ENCODE assay signal across 19 cellular contexts in the genomic region with DNA sequence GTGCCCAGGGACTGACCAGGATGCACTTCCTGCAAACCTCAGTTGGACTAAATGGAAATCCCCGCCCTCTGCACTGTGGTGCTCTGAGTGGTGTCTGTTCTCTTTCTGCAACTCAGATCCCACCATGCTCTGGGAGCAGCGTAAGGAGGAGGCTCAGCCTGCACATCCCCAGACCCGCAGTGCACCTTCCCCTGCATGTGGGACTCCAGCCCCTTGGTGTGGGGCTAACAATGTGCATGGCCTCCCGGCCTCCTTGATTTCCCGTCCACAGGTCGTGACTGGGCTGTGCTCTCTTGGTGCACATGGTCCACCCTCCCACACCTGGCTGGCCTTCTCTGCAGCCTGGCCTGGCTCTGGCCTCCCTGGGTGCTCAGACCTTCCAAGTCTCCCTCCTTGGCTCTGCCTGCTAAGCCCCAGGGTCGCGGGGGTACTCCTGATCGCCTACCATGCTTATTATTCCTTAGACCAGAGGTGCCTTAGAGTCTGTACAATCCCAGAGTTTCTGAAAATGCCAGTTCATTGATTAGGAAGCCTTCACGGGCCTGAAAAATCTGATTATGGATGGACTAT.
DNase-seq lines count a peak whose midpoint lies in the region; ATAC-seq, FAIRE-seq and TF ChIP-seq lines count a peak whose summit lies in the region.
"Had no signal": no experiment of that assay in that cellular context is flagged by ENCODE, and none has a peak within 500 bp of the region (broad histone marks: within the 10 kb centered on the region; RNA-seq: fewer than 3 reads in every experiment).

No MANE protein-coding gene starts in this region.

- no peaks in the 10 kb centered on the region for H3K4me1 ChIP-seq in H1 (replicated peaks in 1 of 4; ENCODE audit: control insufficient read depth in 3 of 4, insufficient read depth in 4 of 4, low read length in 3 of 4)
- H3K4me1 ChIP-seq in neuronal stem cell (ENCODE audit: control insufficient read depth in 2 of 2, insufficient read depth in 1 of 2, low read depth in 1 of 2, low read length in 2 of 2) = peaks cover 0 to 6% of the 10 kb centered on the region in 2 donors
- no peaks in the 10 kb centered on the region for H3K4me1 ChIP-seq in aorta (ENCODE audit: control insufficient read depth in 1 of 2, insufficient read depth in 2 of 2, low read length in 2 of 2)
- H3K4me1 ChIP-seq: A549, BLaER1 had no signal

- 0 out of 4 replicates have a peak, but pooled peaks cover 3 to 4% of the 10 kb centered on the region in 2 experiments for H3K9me3 ChIP-seq in H1 (ENCODE audit: insufficient read depth in 2 of 2, low read depth in 1 of 2, low read length in 1 of 2)
- peaks cover 2 to 22% of the 10 kb centered on the region in 2 donors for H3K9me3 ChIP-seq in neuronal stem cell (replicated peaks in 1 of 2; ENCODE audit: control insufficient read depth in 2 of 2, insufficient read depth in 1 of 2, low read depth in 1 of 2, low read length in 2 of 2)
- no peaks in the 10 kb centered on the region for H3K9me3 ChIP-seq in aorta (ENCODE audit: control insufficient read depth, low read length)
- H3K9me3 ChIP-seq: A549 had no signal

- TF ChIP-seq EP300 in H1 (IDR thresholded peaks at IDR 0.05; ENCODE audit: borderline replicate concordance in 1 of 2, low read depth in 2 of 2, low read length in 2 of 2) = no peak

- H2BK5ac ChIP-seq in H1 (ENCODE audit: low read depth, low read length) (no peak overlapping the region), neuronal stem cell (ENCODE audit: low read length) (no peak overlapping the region)

- no peak overlapping the region for H3K18ac ChIP-seq in H1 (ENCODE audit: extremely low read depth, low read length)
- peak overlapping the region; percentile 63 for H3K18ac ChIP-seq in neuronal stem cell (ENCODE audit: low read length)

- no peak overlapping the region for H3K27ac ChIP-seq in H1 (ENCODE audit: low read depth, low read length)
- no peak overlapping the region for H3K27ac ChIP-seq in neuronal stem cell (replicated peaks; ENCODE audit: low read length)
- no peak overlapping the region for H3K27ac ChIP-seq in aorta (ENCODE audit: low read depth in 1 of 2, low read length in 2 of 2)
- H3K27ac ChIP-seq: 22Rv1, A549, BLaER1 had no signal

- H3K4ac ChIP-seq in H1 (replicated peaks; ENCODE audit: insufficient read length, low read depth, low read length) = no peak overlapping the region
- no peak overlapping the region for H3K4ac ChIP-seq in neuronal stem cell (ENCODE audit: low read length)

- no peak overlapping the region for H2BK12ac ChIP-seq in H1 (ENCODE audit: low read depth, low read length)
- peak overlapping the region; percentile 23 for H2BK12ac ChIP-seq in neuronal stem cell (ENCODE audit: low read length)

- H2BK15ac ChIP-seq in H1 (ENCODE audit: low read length) = 0 out of 2 replicates have a peak overlapping the region, but pooled peaks have one; percentile 8
- H2BK15ac ChIP-seq in neuronal stem cell (ENCODE audit: low read length) = no peak overlapping the region

- TF ChIP-seq CTCF in H1 (IDR thresholded peaks at IDR 0.05; ENCODE audit: control extremely low read depth in 1 of 3, insufficient read depth in 1 of 3, low read depth in 1 of 3, low read length in 3 of 3) = no peak

- H3K23ac ChIP-seq in H1 (ENCODE audit: insufficient read length) = no peak overlapping the region
- no peak overlapping the region for H3K23ac ChIP-seq in neuronal stem cell (ENCODE audit: low read depth, low read length, poor library complexity)

- H3K79me1 ChIP-seq in H1 (ENCODE audit: low read depth, low read length) (no peaks in the 10 kb centered on the region), neuronal stem cell (ENCODE audit: low read depth, low read length) (no peaks in the 10 kb centered on the region)

- H2AFZ ChIP-seq in H1 (ENCODE audit: low read length) = no peak overlapping the region
- H2AFZ ChIP-seq in neuronal stem cell (ENCODE audit: low read length) = no peak overlapping the region

- H3K4me2 ChIP-seq in H1 (ENCODE audit: insufficient read depth in 1 of 2, low read depth in 2 of 2, low read length in 2 of 2) = no peak overlapping the region
- no peak overlapping the region for H3K4me2 ChIP-seq in neuronal stem cell (ENCODE audit: insufficient read depth, low read length, poor library complexity, severe bottlenecking)
- H3K4me2 ChIP-seq: A549, BLaER1 had no signal

- H2BK20ac ChIP-seq in H1 (ENCODE audit: low read length) = no peak overlapping the region

- 90% methylated on average over 10 of the region's 10 CpGs; no CpG with 5 or more reads in 1 of the 2 experiments for WGBS in H1 (ENCODE audit: extremely low coverage in 1 of 2, insufficient coverage in 1 of 2, insufficient read length in 1 of 2, insufficient replicate concordance in 2 of 2, low coverage in 1 of 2, low lambda C conversion rate in 2 of 2, missing lambda C conversion rate in 1 of 2), 2 experiments
- WGBS in neuronal stem cell (ENCODE audit: extremely low coverage in 2 of 2, insufficient read length in 2 of 2, insufficient replicate concordance in 1 of 2), 2 donors = no CpG with 5 or more reads among the region's 10 CpGs
- WGBS in aorta, 2 donors = 84% methylated on average over 10 of the region's 10 CpGs

- H3K36me3 ChIP-seq in H1 (ENCODE audit: control insufficient read depth in 2 of 4, insufficient read depth in 4 of 4, low read length in 3 of 4) (no peaks in the 10 kb centered on the region), neuronal stem cell (replicated peaks in 1 of 2; ENCODE audit: control insufficient read depth in 2 of 2, insufficient read depth in 2 of 2, low read length in 2 of 2) (no peaks in the 10 kb centered on the region), aorta (ENCODE audit: control insufficient read depth in 1 of 2, insufficient read depth in 2 of 2, low read length in 1 of 2) (no peaks in the 10 kb centered on the region)
- H3K36me3 ChIP-seq: BLaER1 had no signal

- H3K27me3 ChIP-seq in H1 (replicated peaks in 1 of 4; ENCODE audit: control insufficient read depth in 3 of 4, extremely low read depth in 1 of 4, insufficient read depth in 3 of 4, low read length in 3 of 4) (no peaks in the 10 kb centered on the region), neuronal stem cell (ENCODE audit: control insufficient read depth in 3 of 3, insufficient read depth in 3 of 3, low read depth in 1 of 3, low read length in 3 of 3) (no peaks in the 10 kb centered on the region), aorta (ENCODE audit: control insufficient read depth in 1 of 2, insufficient read depth in 2 of 2, low read length in 1 of 2) (no peaks in the 10 kb centered on the region)
- H3K27me3 ChIP-seq: BLaER1 had no signal

- FAIRE-seq in H1 (lab: Jason Lieb, UNC) = no peak
- FAIRE-seq: A549, GM12892, GM18507 had no signal

- H4K91ac ChIP-seq in H1 (replicated peaks; ENCODE audit: insufficient read length, low read length) (no peak overlapping the region), neuronal stem cell (ENCODE audit: low read depth, low read length, poor library complexity) (no peak overlapping the region)

- DNase-seq in cardiac septum (ENCODE audit: low spot score) (peak; percentile 54), Right ventricle myocardium superior (no peak), H1 (ENCODE audit: low read depth in 1 of 2, low spot score in 2 of 2) (no peak), neuronal stem cell (ENCODE audit: low spot score) (no peak), aorta (no peak), NCI-H187 (lab: John Stamatoyannopoulos, UW) (no peak), GM19240 (ENCODE audit: insufficient read length, low spot score) (no peak)
- DNase-seq: CD4-positive, alpha-beta memory T cell; DMS153; DMS79; GDM1; GOT3; H9 had no signal

- H4K20me1 ChIP-seq in H1 (replicated peaks in 1 of 2; ENCODE audit: control insufficient read depth in 1 of 2, insufficient read depth in 2 of 2, low read length in 2 of 2) = no peaks in the 10 kb centered on the region
- H4K20me1 ChIP-seq: BLaER1 had no signal

- no peaks in the 10 kb centered on the region for H3K23me2 ChIP-seq in H1 (ENCODE audit: low read depth, low read length)

- no peaks in the 10 kb centered on the region for H3K79me2 ChIP-seq in H1 (ENCODE audit: control insufficient read depth in 1 of 2, insufficient read depth in 2 of 2, low read length in 2 of 2)

- H3K4me3 ChIP-seq in H1 (ENCODE audit: extremely low read depth in 1 of 4, insufficient read depth in 2 of 4, low read depth in 3 of 4, low read length in 4 of 4) (no peak overlapping the region), neuronal stem cell (ENCODE audit: low read length in 2 of 2) (no peak overlapping the region), aorta (ENCODE audit: low read length in 2 of 2) (no peak overlapping the region)
- H3K4me3 ChIP-seq: A549, BLaER1 had no signal

- no peak for TF ChIP-seq RAD21 in H1 (IDR thresholded peaks at IDR 0.05 in 1 of 2, conservative IDR thresholded peaks at IDR 0.05 in 1 of 2; ENCODE audit: low read depth in 2 of 2, low read length in 2 of 2)

- no peak overlapping the region for H2AK5ac ChIP-seq in H1 (ENCODE audit: low read depth, low read length)
- H2AK5ac ChIP-seq in neuronal stem cell (ENCODE audit: low read depth, low read length) = peak overlapping the region; percentile 37

- no peak overlapping the region for H3K56ac ChIP-seq in H1 (replicated peaks; ENCODE audit: insufficient read length, low read depth, low read length)

- ATAC-seq in Right ventricle myocardium superior (ENCODE audit: poor library complexity) (no peak), aorta (ENCODE audit: low FRiP score) (peak; percentile 19), HG02981 (IDR thresholded peaks at IDR 0.05; ENCODE audit: unreplicated experiment) (no peak)
- ATAC-seq: A549 had no signal

- intact Hi-C loops in cardiac septum (cut with DNase I) (no loop called here), Right ventricle myocardium superior (cut with DNase I) (no loop called here), aorta (cut with DNase I) (no loop called here)

- H4K8ac ChIP-seq in H1 (ENCODE audit: extremely low read depth, insufficient read depth, low read length) = no peak overlapping the region
- H4K8ac ChIP-seq in neuronal stem cell (ENCODE audit: low read depth, low read length) = no peak overlapping the region

- POLR2A ChIA-PET in H1 (lab: Charles Lee; ENCODE audit: partially characterized antibody) = no interaction called here

- no peak for TF ChIP-seq POLR2A in H1 (IDR thresholded peaks at IDR 0.05; ENCODE audit: control extremely low read depth in 1 of 2, low read depth in 2 of 2, low read length in 2 of 2)

- no peak overlapping the region for H4K5ac ChIP-seq in H1 (ENCODE audit: insufficient read length, low read depth, low read length)

- H3K9ac ChIP-seq in H1 (replicated peaks in 1 of 4; ENCODE audit: extremely low read depth in 1 of 4, low read depth in 3 of 4, low read length in 3 of 4) (no peak overlapping the region), neuronal stem cell (ENCODE audit: low read depth, low read length, poor library complexity) (no peak overlapping the region)
- H3K9ac ChIP-seq: BLaER1 had no signal

- no peak overlapping the region for H2BK120ac ChIP-seq in H1 (replicated peaks; ENCODE audit: low read depth, low read length)
- no peak overlapping the region for H2BK120ac ChIP-seq in neuronal stem cell (ENCODE audit: low read depth, low read length)

- CTCF ChIA-PET in H1 (lab: Charles Lee; ENCODE audit: partially characterized antibody) = no interaction called here

- no peak overlapping the region for H3K14ac ChIP-seq in H1 (ENCODE audit: insufficient read length)
- peak overlapping the region; percentile 60 for H3K14ac ChIP-seq in neuronal stem cell (ENCODE audit: low read length)

TF ChIP-seq in H1, 55 proteins besides CTCF, POLR2A, EP300 and RAD21 (continues in another document):
- TF ChIP-seq POU5F1 (IDR thresholded peaks at IDR 0.05; ENCODE audit: low read depth, low read length) = no peak
